ENCODE assay signal across 8 cellular contexts in genomic region chr12:110280784-110281548, GRCh38. TPM values are rescaled to one million over a fixed set of nuclear protein-coding genes. Genes with fewer than 3 reads are reported as not detected.
DNase-seq lines count a peak whose midpoint lies in the region; ATAC-seq and TF ChIP-seq lines count a peak whose summit lies in the region.

Gene ATP2A2 (plus strand): TSS chr12:110281247. CDS start chr12:110281790, 543 bp downstream.

- H3K27me3 Mint-ChIP-seq in activated T-cell treated with anti-CD3 and anti-CD28 coated beads, Interleukin-2, amount 50 U/mL, for 4 hours (ENCODE audit: low read depth) = no peaks in the 10 kb centered on the region

- peak within 1 kb of the TSS; percentile 95 for H3K9ac ChIP-seq in KMS-11

- no peaks in the 10 kb centered on the region for H3K27me3 ChIP-seq in KMS-11 (ENCODE audit: insufficient read depth, low read depth)
- no peaks in the 10 kb centered on the region for H3K27me3 ChIP-seq in Peyer's patch
- H3K27me3 ChIP-seq in esophagus muscularis mucosa = no peaks in the 10 kb centered on the region
- no peaks in the 10 kb centered on the region for H3K27me3 ChIP-seq in muscle layer of duodenum (ENCODE audit: low read depth, low read length)

- TF ChIP-seq EP300 in esophagus muscularis mucosa (IDR thresholded peaks at IDR 0.05) = no peak

- H3K9me3 Mint-ChIP-seq in activated T-cell treated with anti-CD3 and anti-CD28 coated beads, Interleukin-2, amount 50 U/mL, for 4 hours = no peaks in the 10 kb centered on the region

- TF ChIP-seq CTCF in KMS-11 (conservative IDR thresholded peaks at IDR 0.05; ENCODE audit: low read depth, low read length) = no peak
- peak in 1 of 6 experiments; percentile 12 for TF ChIP-seq CTCF in Peyer's patch (IDR thresholded peaks at IDR 0.05)
- no peak for TF ChIP-seq CTCF in esophagus muscularis mucosa (IDR thresholded peaks at IDR 0.05)

- H3K4me3 ChIP-seq in KMS-11 (IDR thresholded peaks at IDR 0.05; ENCODE audit: insufficient read depth, low read depth, low read length) = no peak within 1 kb of the TSS
- peak within 1 kb of the TSS; percentile 74 to 93 (median 86) for H3K4me3 ChIP-seq in Peyer's patch
- H3K4me3 ChIP-seq in esophagus muscularis mucosa = peak within 1 kb of the TSS; percentile 84 to 96 (median 92)
- H3K4me3 ChIP-seq in muscle layer of duodenum (ENCODE audit: low read depth in 1 of 2, low read length in 2 of 2) = peak within 1 kb of the TSS; percentile 82 to 92

- TF ChIP-seq POLR2A in Peyer's patch (IDR thresholded peaks at IDR 0.05) (peak; percentile 93 to 95), esophagus muscularis mucosa (IDR thresholded peaks at IDR 0.05; ENCODE audit: low read depth) (peak; percentile 64)

- H3K4me1 ChIP-seq in KMS-11 (ENCODE audit: low read depth, poor library complexity, severe bottlenecking) (peaks cover 32% of the 10 kb centered on the region), Peyer's patch (peaks cover 0 to 25% (median 5%) of the 10 kb centered on the region in 4 donors), esophagus muscularis mucosa (peaks cover 47 to 69% (median 63%) of the 10 kb centered on the region in 4 donors), muscle layer of duodenum (ENCODE audit: control insufficient read depth in 1 of 2, insufficient read depth in 2 of 2, low read length in 2 of 2) (peaks cover 5 to 28% of the 10 kb centered on the region in 2 donors)

- H3K9me3 ChIP-seq in Peyer's patch (no peaks in the 10 kb centered on the region), esophagus muscularis mucosa (no peaks in the 10 kb centered on the region), muscle layer of duodenum (ENCODE audit: control insufficient read depth in 1 of 2, low read length in 2 of 2) (no peaks in the 10 kb centered on the region)

- DNase-seq in DMS53 treated with DMSO at 0.1 percent for 48 hours (lab: John Stamatoyannopoulos, UW; ENCODE audit: unreplicated experiment) (peak; percentile 90), Peyer's patch (peak; percentile 87 to 96 (median 93)), esophagus muscularis mucosa (ENCODE audit: extremely low spot score) (peak; percentile 95)
- peak; percentile 88 for DNase-seq in activated T-cell treated with anti-CD3 and anti-CD28 coated beads, Interleukin-2, amount 50 U/mL, for 4 hours
- DNase-seq in stimulated activated CD8-positive, alpha-beta memory T cell treated with anti-CD3 and anti-CD28 coated beads, Interleukin-7, amount 100 ng/mL, for 24 hours (ENCODE audit: low read depth) = peak; percentile 65

- peak within 1 kb of the TSS; percentile 78 for H2AFZ ChIP-seq in KMS-11 (ENCODE audit: low read depth)

- H3K4me1 Mint-ChIP-seq in activated T-cell treated with anti-CD3 and anti-CD28 coated beads, Interleukin-2, amount 50 U/mL, for 4 hours (ENCODE audit: low read depth) = peaks cover 45% of the 10 kb centered on the region

- H3K4me3 Mint-ChIP-seq in activated T-cell treated with anti-CD3 and anti-CD28 coated beads, Interleukin-2, amount 50 U/mL, for 4 hours = peak within 1 kb of the TSS; percentile 94

- WGBS in esophagus muscularis mucosa = 0% methylated on average over 36 of the region's 108 CpGs

- peak; percentile 75 for ATAC-seq in GM21723 (IDR thresholded peaks at IDR 0.05; ENCODE audit: unreplicated experiment)
- ATAC-seq in activated T-cell treated with anti-CD3 and anti-CD28 coated beads, Interleukin-2, amount 50 U/mL, for 4 hours = peak; percentile 87 to 88

- peak within 1 kb of the TSS; percentile 95 for H3K4me2 ChIP-seq in KMS-11

- H3K27ac ChIP-seq in KMS-11 = peak within 1 kb of the TSS; percentile 90
- H3K27ac ChIP-seq in Peyer's patch = peak within 1 kb of the TSS; percentile 95 to 99 (median 98)
- H3K27ac ChIP-seq in esophagus muscularis mucosa (replicated peaks in 1 of 4) = peak within 1 kb of the TSS; percentile 99 to 100 (median 100)
- peak within 1 kb of the TSS; percentile 88 for H3K27ac ChIP-seq in muscle layer of duodenum (ENCODE audit: low read length)

- peaks cover 29% of the 10 kb centered on the region for H3K36me3 Mint-ChIP-seq in activated T-cell treated with anti-CD3 and anti-CD28 coated beads, Interleukin-2, amount 50 U/mL, for 4 hours (ENCODE audit: insufficient read depth)

- H3K79me2 ChIP-seq in KMS-11 (ENCODE audit: insufficient read depth, low read depth) = peaks cover 45% of the 10 kb centered on the region

- no peaks in the 10 kb centered on the region; the same call in 1 of the 2 replicates for H3K36me3 ChIP-seq in KMS-11 (ENCODE audit: insufficient read depth)
- H3K36me3 ChIP-seq in Peyer's patch = peaks cover 0 to 6% (median 0%) of the 10 kb centered on the region in 3 donors
- H3K36me3 ChIP-seq in esophagus muscularis mucosa = peaks cover 0 to 42% (median 2%) of the 10 kb centered on the region in 4 donors
- H3K36me3 ChIP-seq in muscle layer of duodenum (ENCODE audit: control insufficient read depth in 1 of 2, insufficient read depth in 2 of 2, low read length in 2 of 2) = peaks cover 5 to 9% of the 10 kb centered on the region in 2 donors

- intact Hi-C loops in esophagus muscularis mucosa (cut with DNase I) = loop anchor here (5.0 kb wide), 1 partner anchor 179 kb away; no protein-coding TSS in a partner anchor

- H4K20me1 ChIP-seq in KMS-11 (ENCODE audit: insufficient read depth) = peaks cover 34% of the 10 kb centered on the region

RNA-seq across cellular contexts. Expression of gene ATP2A2, which starts in this region (rescaled TPM):
- total RNA-seq in Peyer's patch = 100 to 1,000 TPM; 102 to 239 (median 208) TPM
- 100 to 1,000 TPM; 240 to 245 (median 241) TPM for total RNA-seq in activated T-cell treated with anti-CD3 and anti-CD28 coated beads, Interleukin-2, amount 50 U/mL, for 4 hours
- total RNA-seq in esophagus muscularis mucosa = 100 to 1,000 TPM; 170 to 231 (median 177) TPM
